30 cellular contexts compared by ENCODE assay signal in the genomic region with DNA sequence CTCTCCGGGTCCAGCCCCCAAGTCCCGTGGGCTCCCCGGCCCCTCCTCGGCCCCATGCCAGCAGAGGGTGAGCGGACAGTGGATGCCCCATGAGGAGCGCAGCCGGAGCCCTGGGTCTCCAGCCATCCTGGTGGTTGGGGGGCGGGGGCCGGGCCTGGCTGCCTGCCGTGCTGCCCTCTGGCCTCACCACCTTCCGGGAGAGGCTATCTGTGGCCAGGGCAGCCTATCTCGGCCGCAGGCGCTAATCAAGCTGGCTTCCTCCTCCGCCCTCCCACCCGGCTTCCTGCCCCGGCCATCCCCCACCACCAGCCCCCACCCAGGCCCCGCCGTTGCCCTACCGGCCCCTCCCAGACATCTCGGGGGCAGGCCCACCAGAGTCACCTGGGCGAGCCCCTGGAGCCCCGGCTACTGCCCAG. TPM values are rescaled to one million over a fixed set of nuclear protein-coding genes. Genes with fewer than 3 reads are reported as not detected.
DNase-seq lines count a peak whose midpoint lies in the region; ATAC-seq, FAIRE-seq and TF ChIP-seq lines count a peak whose summit lies in the region.
"Had no signal": no experiment of that assay in that cellular context is flagged by ENCODE, and none has a peak within 500 bp of the region (broad histone marks: within the 10 kb centered on the region; RNA-seq: fewer than 3 reads in every experiment).

No MANE protein-coding gene starts in this region.

- peaks cover 0 to 5% (median 1%) of the 10 kb centered on the region in 4 donors for H3K36me3 ChIP-seq in liver (ENCODE audit: control insufficient read depth in 4 of 4, insufficient read depth in 3 of 4, low read depth in 1 of 4, low read length in 3 of 4)
- peaks cover 0 to 6% of the 10 kb centered on the region in 2 experiments; a peak in 1 of 5 replicates for H3K36me3 ChIP-seq in HepG2 (replicated peaks in 1 of 2; ENCODE audit: control insufficient read depth in 1 of 2, insufficient read depth in 2 of 2, low read length in 2 of 2)
- H3K36me3 ChIP-seq in heart left ventricle = no peaks in the 10 kb centered on the region
- H3K36me3 ChIP-seq in right lobe of liver = no peaks in the 10 kb centered on the region
- no peaks in the 10 kb centered on the region for H3K36me3 ChIP-seq in upper lobe of right lung
- H3K36me3 ChIP-seq: breast epithelium, MG63, Peyer's patch, SJSA1 had no signal

- H3K27ac ChIP-seq in liver (ENCODE audit: low read depth in 1 of 2, low read length in 2 of 2) = peak overlapping the region in 1 of 2 donors; percentile 18
- no peak overlapping the region for H3K27ac ChIP-seq in HepG2 (ENCODE audit: extremely low read length, insufficient read depth, low read length)
- peak overlapping the region in 4 of 12 donors; percentile 15 to 67 (median 29) for H3K27ac ChIP-seq in heart left ventricle
- peak overlapping the region; percentile 42 to 84 (median 50) for H3K27ac ChIP-seq in right lobe of liver
- no peak overlapping the region for H3K27ac ChIP-seq in upper lobe of right lung
- H3K27ac ChIP-seq: breast epithelium, coronary artery, Peyer's patch, SJSA1 had no signal

- no peak for TF ChIP-seq CTCF in liver (IDR thresholded peaks at IDR 0.05; ENCODE audit: low read depth, low read length, missing input control)
- TF ChIP-seq CTCF in HepG2 (CRISPR knock-in tag; IDR thresholded peaks at IDR 0.05) = no peak
- no peak for TF ChIP-seq CTCF in heart left ventricle (IDR thresholded peaks at IDR 0.05)
- TF ChIP-seq CTCF in right lobe of liver (IDR thresholded peaks at IDR 0.05) = no peak
- no peak for TF ChIP-seq CTCF in upper lobe of right lung (IDR thresholded peaks at IDR 0.05)

- no peak overlapping the region for H2AFZ ChIP-seq in HepG2 (ENCODE audit: low read length)

- FAIRE-seq in HepG2 (lab: Jason Lieb, UNC) = no peak
- FAIRE-seq: endometrium, G401.6, TTC549 had no signal

- H3K4me3 ChIP-seq in liver (ENCODE audit: low read depth in 1 of 3, low read length in 3 of 3) = no peak overlapping the region
- H3K4me3 ChIP-seq in HepG2 (replicated peaks in 1 of 3; ENCODE audit: insufficient read depth in 1 of 3, low read depth in 2 of 3, low read length in 3 of 3) = no peak overlapping the region
- H3K4me3 ChIP-seq in heart left ventricle = peak overlapping the region in 1 of 12 donors; percentile 3
- H3K4me3 ChIP-seq in right lobe of liver = no peak overlapping the region
- no peak overlapping the region for H3K4me3 ChIP-seq in upper lobe of right lung
- H3K4me3 ChIP-seq: breast epithelium, coronary artery, MG63, Peyer's patch, SJSA1 had no signal

- BruUV-seq in HepG2 (replicated peaks; lab: Mats Ljungman, UMichigan) = no TSS peak

- DNase-seq in HepG2 (ENCODE audit: low spot score) (no peak), heart left ventricle (peak in 1 of 5 donors; percentile 27), right lobe of liver (peak; percentile 71 to 78 (median 74)), upper lobe of right lung (no peak), NCI-H446 (lab: John Stamatoyannopoulos, UW) (no peak)
- no peak for DNase-seq in activated CD4-positive, alpha-beta T cell treated with anti-CD3 and anti-CD28 coated beads for 48 hours
- DNase-seq in stimulated activated naive CD8-positive, alpha-beta T cell treated with anti-CD3 and anti-CD28 coated beads, Interleukin-15, amount 100 ng/mL, for 72 hours = no peak
- DNase-seq: 8988T; activated CD4-positive, alpha-beta T cell treated with anti-CD3 and anti-CD28 coated beads for 36 hours; activated CD8-positive, alpha-beta memory T cell treated with anti-CD3 and anti-CD28 coated beads for 24 hours; activated T-cell treated with anti-CD3 and anti-CD28 coated beads, Interleukin-2, amount 50 U/mL, for 1 hour; CD8-positive, alpha-beta memory T cell; DMS153; KBM-7; MG63; NCI-H1417 treated with DMSO at 0.1 percent for 48 hours; NCI-H2107; NCI-H510A treated with DMSO at 0.1 percent for 48 hours; Peyer's patch; posterior cingulate gyrus; stimulated activated CD8-positive, alpha-beta memory T cell treated with anti-CD3 and anti-CD28 coated beads, Interleukin-4, amount 100 ng/mL, for 48 hours; T-helper 1 cell had no signal

- no peaks in the 10 kb centered on the region for H3K27me3 Mint-ChIP-seq in stimulated activated naive CD8-positive, alpha-beta T cell treated with anti-CD3 and anti-CD28 coated beads, Interleukin-15, amount 100 ng/mL, for 72 hours
- H3K27me3 Mint-ChIP-seq: activated CD4-positive, alpha-beta T cell treated with anti-CD3 and anti-CD28 coated beads for 36 hours had no signal

- WGBS in liver = 23% methylated on average over 23 of the region's 23 CpGs
- WGBS in HepG2 (ENCODE audit: low lambda C conversion rate) = 94% methylated on average over 10 of the region's 23 CpGs
- WGBS in heart left ventricle, 4 donors = 47 to 50% (median 50%) methylated on average over 8 to 23 of the region's 23 CpGs; no CpG with 5 or more reads in 1 of the 4 donors
- WGBS in right lobe of liver (ENCODE audit: insufficient coverage, low coverage, low lambda C conversion rate, missing lambda C conversion rate) = 9% methylated on average over 8 of the region's 23 CpGs

- TF ChIP-seq RAD21 in liver (IDR thresholded peaks at IDR 0.05) (no peak), HepG2 (CRISPR knock-in tag; IDR thresholded peaks at IDR 0.05) (no peak)

- no peaks in the 10 kb centered on the region for H3K79me2 ChIP-seq in HepG2 (ENCODE audit: insufficient read depth, low read length)

- H3K4me3 Mint-ChIP-seq in stimulated activated naive CD8-positive, alpha-beta T cell treated with anti-CD3 and anti-CD28 coated beads, Interleukin-15, amount 100 ng/mL, for 72 hours = no peak overlapping the region
- H3K4me3 Mint-ChIP-seq: activated CD4-positive, alpha-beta T cell treated with anti-CD3 and anti-CD28 coated beads for 36 hours; CD8-positive, alpha-beta memory T cell; neural crest cell had no signal

- H3K27me3 ChIP-seq in liver (ENCODE audit: control insufficient read depth in 4 of 4, insufficient read depth in 4 of 4, low read length in 3 of 4) = no peaks in the 10 kb centered on the region
- no peaks in the 10 kb centered on the region for H3K27me3 ChIP-seq in HepG2 (ENCODE audit: control insufficient read depth in 1 of 2, insufficient read depth in 2 of 2, low read length in 2 of 2)
- H3K27me3 ChIP-seq in heart left ventricle = no peaks in the 10 kb centered on the region
- H3K27me3 ChIP-seq in right lobe of liver = no peaks in the 10 kb centered on the region
- H3K27me3 ChIP-seq in upper lobe of right lung = no peaks in the 10 kb centered on the region
- H3K27me3 ChIP-seq: breast epithelium, MG63, Peyer's patch, SJSA1 had no signal

- in situ Hi-C loops in HepG2 (cut with HindIII; ENCODE audit: extremely low pct_ligation_motif_present, low pct_unique_long_range_greater_than_20kb) = loop anchor here (10.0 kb wide), 1 partner anchor 45 kb away; a partner anchor contains a TSS

- intact Hi-C loops in HepG2 (cut with micrococcal nuclease; ENCODE audit: unreplicated experiment) (no loop called here), heart left ventricle (cut with DNase I) (no loop called here), right lobe of liver (cut with DNase I) (no loop called here), upper lobe of right lung (cut with DNase I) (no loop called here)

- TF ChIP-seq POLR2A in HepG2 (IDR thresholded peaks at IDR 0.05; ENCODE audit: insufficient read depth in 1 of 2, low read depth in 2 of 2, low read length in 2 of 2) (no peak), heart left ventricle (IDR thresholded peaks at IDR 0.05) (no peak), right lobe of liver (IDR thresholded peaks at IDR 0.05) (no peak)

- H3K9ac ChIP-seq in liver (ENCODE audit: low read depth in 1 of 2, low read length in 2 of 2) (no peak overlapping the region), HepG2 (ENCODE audit: insufficient read depth, low read depth, low read length) (no peak overlapping the region)

- peaks cover 30 to 60% (median 45%) of the 10 kb centered on the region in 4 donors for H3K4me1 ChIP-seq in liver (ENCODE audit: control insufficient read depth in 4 of 4, insufficient read depth in 4 of 4, low read length in 3 of 4)
- H3K4me1 ChIP-seq in HepG2 (ENCODE audit: insufficient read depth, low read length) = peaks cover 42% of the 10 kb centered on the region
- H3K4me1 ChIP-seq in heart left ventricle = peaks cover 0 to 27% (median 10%) of the 10 kb centered on the region in 12 donors
- peaks cover 2 to 50% (median 40%) of the 10 kb centered on the region in 4 donors for H3K4me1 ChIP-seq in right lobe of liver
- no peaks in the 10 kb centered on the region for H3K4me1 ChIP-seq in upper lobe of right lung
- H3K4me1 ChIP-seq: breast epithelium, SJSA1 had no signal

- H3K9me3 ChIP-seq in liver (ENCODE audit: control insufficient read depth in 4 of 4, low read length in 3 of 4) = no peaks in the 10 kb centered on the region
- no peaks in the 10 kb centered on the region for H3K9me3 ChIP-seq in HepG2 (ENCODE audit: low read length)
- H3K9me3 ChIP-seq in heart left ventricle = no peaks in the 10 kb centered on the region
- no peaks in the 10 kb centered on the region for H3K9me3 ChIP-seq in right lobe of liver
- H3K9me3 ChIP-seq in upper lobe of right lung = no peaks in the 10 kb centered on the region
- H3K9me3 ChIP-seq: breast epithelium, MG63, Peyer's patch, SJSA1 had no signal

- no peaks in the 10 kb centered on the region for H3K9me3 Mint-ChIP-seq in stimulated activated naive CD8-positive, alpha-beta T cell treated with anti-CD3 and anti-CD28 coated beads, Interleukin-15, amount 100 ng/mL, for 72 hours
- H3K9me3 Mint-ChIP-seq: neural crest cell had no signal

- TF ChIP-seq EP300 in HepG2 (IDR thresholded peaks at IDR 0.05; ENCODE audit: low read depth in 2 of 2, low read length in 2 of 2) (no peak), HepG2 (CRISPR knock-in tag; IDR thresholded peaks at IDR 0.05; ENCODE audit: borderline replicate concordance) (no peak)

- H3K27ac Mint-ChIP-seq in stimulated activated naive CD8-positive, alpha-beta T cell treated with anti-CD3 and anti-CD28 coated beads, Interleukin-15, amount 100 ng/mL, for 72 hours = no peak overlapping the region
- H3K27ac Mint-ChIP-seq: activated CD4-positive, alpha-beta T cell treated with anti-CD3 and anti-CD28 coated beads for 36 hours had no signal

- POLR2A ChIA-PET in HepG2 (lab: Yijun Ruan, JAX) = interaction anchor here (0.9 kb wide), 1 partner anchor 12 kb away, joined by 4 read pairs; no protein-coding TSS in a partner anchor

- H4K20me1 ChIP-seq in HepG2 (ENCODE audit: insufficient read depth, low read length) = 0 out of 2 replicates have a peak, but pooled peaks cover 3% of the 10 kb centered on the region

- H3K4me1 Mint-ChIP-seq in stimulated activated naive CD8-positive, alpha-beta T cell treated with anti-CD3 and anti-CD28 coated beads, Interleukin-15, amount 100 ng/mL, for 72 hours = peaks cover 22% of the 10 kb centered on the region
- H3K4me1 Mint-ChIP-seq: activated CD4-positive, alpha-beta T cell treated with anti-CD3 and anti-CD28 coated beads for 36 hours; neural crest cell had no signal

- no peak overlapping the region for H3K4me2 ChIP-seq in HepG2 (ENCODE audit: low read depth, low read length)

- CTCF ChIA-PET in HepG2 (lab: Yijun Ruan, JAX; ENCODE audit: low intra/inter-chr PET ratio, low total read pairs) = no interaction called here

- ATAC-seq in HepG2 = no peak
- ATAC-seq in heart left ventricle = peak; percentile 7 to 43 (median 26)
- peak; percentile 52 to 60 (median 58) for ATAC-seq in right lobe of liver
- ATAC-seq in upper lobe of right lung = peak; percentile 16
- no peak for ATAC-seq in stimulated activated naive CD8-positive, alpha-beta T cell treated with anti-CD3 and anti-CD28 coated beads, Interleukin-15, amount 100 ng/mL, for 72 hours
- ATAC-seq: activated CD4-positive, alpha-beta T cell treated with anti-CD3 and anti-CD28 coated beads for 36 hours had no signal

RNA-seq across cellular contexts. Expression of a gene that starts 46.8 kb away (rescaled TPM):
- total RNA-seq in liver = 10 to 100 TPM in 1 of 2 donors, 1 to 10 TPM in 1; 5.9 to 12.8 TPM
- 1 to 10 TPM in 1 of 2 donors, under 1 TPM in 1; 0.19 to 4.6 TPM for polyA plus RNA-seq in liver
- total RNA-seq in HepG2 (2016; rRNA removed; fragmentation: Illumina TruSeq; extraction: Trizol) = 3.4 and 3.8 TPM in 2 replicates
- 0.81 and 2.1 TPM in 2 replicates for total RNA-seq in HepG2 (2016; cell fraction: cytosol; rRNA removed; fragmentation: Illumina TruSeq; extraction: Trizol; ENCODE audit: low read depth)
- 3.4 and 3.9 TPM in 2 replicates for total RNA-seq in HepG2 (2016; cell fraction: insoluble cytoplasmic fraction; rRNA removed; fragmentation: Illumina TruSeq; extraction: Trizol)
- total RNA-seq in HepG2 (2016; cell fraction: membrane; rRNA removed; fragmentation: Illumina TruSeq; extraction: Trizol) = 3.4 and 4.3 TPM in 2 replicates
- 3.4 and 6.6 TPM in 2 replicates for total RNA-seq in HepG2 (2016; cell fraction: nucleus; rRNA removed; fragmentation: Illumina TruSeq; extraction: Trizol)
- 1.3 and 1.7 TPM in 2 replicates for polyA plus RNA-seq in HepG2 (2011; rRNA removed)
- 0.79 and 1.3 TPM in 2 replicates for polyA plus RNA-seq in HepG2 (2011; cell fraction: cytosol; rRNA removed)
- polyA plus RNA-seq in HepG2 (2011; cell fraction: nucleus; rRNA removed) = 7.1 and 7.6 TPM in 2 replicates
- polyA plus RNA-seq in HepG2 (2012) = 7.2 and 7.6 TPM in 2 replicates
- polyA plus RNA-seq in HepG2 (2016; cell fraction: cytosol; fragmentation: Illumina TruSeq; extraction: Trizol; ENCODE audit: low read depth) = 1.2 TPM in 2 replicates
- 3.7 and 8.7 TPM in 2 replicates for polyA plus RNA-seq in HepG2 (2016; cell fraction: insoluble cytoplasmic fraction; fragmentation: Illumina TruSeq; extraction: Trizol; ENCODE audit: low read depth)
- polyA plus RNA-seq in HepG2 (2016; cell fraction: membrane; fragmentation: Illumina TruSeq; extraction: Trizol; ENCODE audit: low read depth) = 2.7 and 4.8 TPM in 2 replicates
- 14.0 and 14.3 TPM in 2 replicates for polyA plus RNA-seq in HepG2 (2016; cell fraction: nucleus; fragmentation: Illumina TruSeq; extraction: Trizol; ENCODE audit: insufficient read depth, low read depth)
- polyA minus RNA-seq in HepG2 (2011; rRNA and poly(A)+ RNA removed; ENCODE audit: low replicate concordance) = 0.98 and 4.2 TPM in 2 replicates
- 2.7 and 6.6 TPM in 2 replicates for polyA minus RNA-seq in HepG2 (2011; cell fraction: cytosol; rRNA and poly(A)+ RNA removed)
- 5.0 and 7.5 TPM in 2 replicates for polyA minus RNA-seq in HepG2 (2011; cell fraction: nucleus; rRNA and poly(A)+ RNA removed)
- 1 to 10 TPM; 1.3 to 6.1 (median 4.1) TPM for total RNA-seq in heart left ventricle
- polyA plus RNA-seq in heart left ventricle = 1 to 10 TPM; 1.6 to 6.3 TPM
- 10 to 100 TPM in 2 of 6 experiments, 1 to 10 TPM in 4; 3.8 to 15.5 (median 8.3) TPM for total RNA-seq in right lobe of liver
- 8.4 TPM for total RNA-seq in upper lobe of right lung

Comparison
In these comparisons a context has a peak if more than half of its experiments do, and no peak if none do; other contexts are left out.
1. H3K27ac ChIP-seq: peak in right lobe of liver (3 of 3); none in HepG2 (single experiment) and upper lobe of right lung (single experiment).
2. ATAC-seq: peak in heart left ventricle (4 of 4), right lobe of liver (4 of 4) and upper lobe of right lung (single experiment); none in HepG2 (single experiment) and stimulated activated naive CD8-positive, alpha-beta T cell treated with anti-CD3 and anti-CD28 coated beads, Interleukin-15, amount 100 ng/mL, for 72 hours (single experiment).
3. DNase-seq: peak in right lobe of liver (3 of 3); none in HepG2 (single experiment), upper lobe of right lung (single experiment), activated CD4-positive, alpha-beta T cell treated with anti-CD3 and anti-CD28 coated beads for 48 hours (single experiment), NCI-H446 (0 of 2) and stimulated activated naive CD8-positive, alpha-beta T cell treated with anti-CD3 and anti-CD28 coated beads, Interleukin-15, amount 100 ng/mL, for 72 hours (0 of 2).